8 cellular contexts compared by ENCODE assay signal in genomic region chr17:36755586-36755985, GRCh38.
DNase-seq lines count a peak whose midpoint lies in the region; ATAC-seq and TF ChIP-seq lines count a peak whose summit lies in the region.

No MANE protein-coding gene starts in this region.

- no peak for ATAC-seq in gastrocnemius medialis
- no peak for ATAC-seq in GM18909 (IDR thresholded peaks at IDR 0.05; ENCODE audit: poor library complexity, unreplicated experiment)
- ATAC-seq in HG02759 (IDR thresholded peaks at IDR 0.05; ENCODE audit: unreplicated experiment), result no peak

- H3K4me3 ChIP-seq in HL-60 (replicated peaks; ENCODE audit: insufficient read depth, low read length) (no peak overlapping the region), spleen (no peak overlapping the region), gastrocnemius medialis (no peak overlapping the region)

- H3K4me1 ChIP-seq in spleen (no peaks in the 10 kb centered on the region), gastrocnemius medialis (no peaks in the 10 kb centered on the region)

- in situ Hi-C loops in gastrocnemius medialis (cut with MboI; ENCODE audit: low sequenced_read_pairs in 4 of 4), result loop anchor here in 1 of 4 donors (25.0 kb wide), 1 partner anchor 93 kb away; no protein-coding TSS in a partner anchor

- H3K9me3 ChIP-seq in spleen (no peaks in the 10 kb centered on the region), gastrocnemius medialis (no peaks in the 10 kb centered on the region)

- no peak overlapping the region for H3K4me3 Mint-ChIP-seq in chondrocyte (ENCODE audit: unreplicated experiment)

- H3K36me3 ChIP-seq in spleen (no peaks in the 10 kb centered on the region), gastrocnemius medialis (no peaks in the 10 kb centered on the region)

- 55 to 64% (median 58%) methylated on average over 10 of the region's 10 CpGs for WGBS in spleen, 5 donors

- no peaks in the 10 kb centered on the region for H3K36me3 Mint-ChIP-seq in chondrocyte (ENCODE audit: low read depth)

- DNase-seq in AG09319 (ENCODE audit: extremely low read depth, low read depth) (no peak), HL-60 (ENCODE audit: low read depth in 1 of 2, low spot score in 1 of 2) (peak in 1 of 2 experiments; percentile 8), T-helper 2 cell (peak in 4 of 5 experiments; percentile 11 to 51 (median 19)), chondrocyte (ENCODE audit: low spot score) (no peak), spleen (peak; percentile 48), gastrocnemius medialis (no peak)

- H3K27ac ChIP-seq in HL-60 (replicated peaks) (no peak overlapping the region), spleen (no peak overlapping the region), gastrocnemius medialis (no peak overlapping the region)

- TF ChIP-seq POLR2A in spleen (IDR thresholded peaks at IDR 0.05), result no peak
- TF ChIP-seq POLR2A in gastrocnemius medialis (IDR thresholded peaks at IDR 0.05), result no peak

- TF ChIP-seq CTCF in AG09319 (IDR thresholded peaks at IDR 0.05; ENCODE audit: low read depth, low read length) (peak; percentile 18), HL-60 (IDR thresholded peaks at IDR 0.05; ENCODE audit: insufficient read depth, low read length) (peak; percentile 11), chondrocyte (IDR thresholded peaks at IDR 0.05) (peak; percentile 56), spleen (IDR thresholded peaks at IDR 0.05 in 8 of 11, conservative IDR thresholded peaks at IDR 0.05 in 3 of 11) (peak in 5 of 11 experiments; percentile 6 to 36 (median 31)), gastrocnemius medialis (IDR thresholded peaks at IDR 0.05 in 4 of 5, conservative IDR thresholded peaks at IDR 0.05 in 1 of 5) (no peak)

- H3K4me1 Mint-ChIP-seq in chondrocyte (ENCODE audit: low read depth), result no peaks in the 10 kb centered on the region

- peaks cover 42% of the 10 kb centered on the region for H3K27me3 Mint-ChIP-seq in chondrocyte (ENCODE audit: low read depth)

- H3K27me3 ChIP-seq in HL-60 (ENCODE audit: insufficient read depth, poor library complexity, severe bottlenecking), result no peaks in the 10 kb centered on the region
- peaks cover 0 to 34% (median 0%) of the 10 kb centered on the region in 7 donors for H3K27me3 ChIP-seq in spleen (replicated peaks in 1 of 7)
- H3K27me3 ChIP-seq in gastrocnemius medialis, result peaks cover 8 to 20% (median 12%) of the 10 kb centered on the region in 3 donors

- intact Hi-C loops in spleen (cut with DNase I; ENCODE audit: low total_unique reads) (no loop called here), gastrocnemius medialis (cut with DNase I; ENCODE audit: low total_unique reads) (no loop called here)

- H3K27ac Mint-ChIP-seq in chondrocyte (ENCODE audit: unreplicated experiment), result no peak overlapping the region

- H3K9me3 Mint-ChIP-seq in chondrocyte (ENCODE audit: low read depth), result no peaks in the 10 kb centered on the region

Comparison
In these comparisons a context has a peak if more than half of its experiments do, and no peak if none do; other contexts are left out.
1. DNase-seq: peak in T-helper 2 cell (4 of 5) and spleen (single experiment); none in AG09319 (single experiment), chondrocyte (single experiment) and gastrocnemius medialis (0 of 2).
2. CTCF ChIP-seq: peak in AG09319 (single experiment), HL-60 (single experiment) and chondrocyte (single experiment); none in gastrocnemius medialis (0 of 5).